ENCODE assay signal across 1 cellular context in genomic region chr17:7702776-7703175, GRCh38.
TF ChIP-seq lines count a peak whose summit lies in the region.

No MANE protein-coding gene starts in this region.

TF ChIP-seq in WTC11, 78 proteins besides CTCF, POLR2A, EP300 and RAD21 (continued from another document):
- TF ChIP-seq STAT6 (CRISPR knock-in tag; conservative IDR thresholded peaks at IDR 0.05; ENCODE audit: low read depth): no peak
- TF ChIP-seq HMGXB4 (CRISPR knock-in tag; IDR thresholded peaks at IDR 0.05): no peak
- TF ChIP-seq NR3C1 (CRISPR knock-in tag; conservative IDR thresholded peaks at IDR 0.05; ENCODE audit: low read depth): no peak
- no peak for TF ChIP-seq SMAD4 (CRISPR knock-in tag; IDR thresholded peaks at IDR 0.05)
- TF ChIP-seq RELA (CRISPR knock-in tag; IDR thresholded peaks at IDR 0.05; ENCODE audit: borderline replicate concordance): no peak
- no peak for TF ChIP-seq OVOL2 (CRISPR knock-in tag; IDR thresholded peaks at IDR 0.05; ENCODE audit: borderline replicate concordance)
- no peak for TF ChIP-seq MLX (CRISPR knock-in tag; IDR thresholded peaks at IDR 0.05)
- TF ChIP-seq HMGA2 (CRISPR knock-in tag; IDR thresholded peaks at IDR 0.05): no peak
- no peak for TF ChIP-seq TCF7 (CRISPR knock-in tag; IDR thresholded peaks at IDR 0.05; ENCODE audit: low read depth)
- TF ChIP-seq ELF4 (CRISPR knock-in tag; IDR thresholded peaks at IDR 0.05; ENCODE audit: low read depth): no peak
- TF ChIP-seq PRDM15 (CRISPR knock-in tag; IDR thresholded peaks at IDR 0.05): no peak
- no peak for TF ChIP-seq ETV6 (CRISPR knock-in tag; IDR thresholded peaks at IDR 0.05)
- TF ChIP-seq MXD4 (CRISPR knock-in tag; IDR thresholded peaks at IDR 0.05; ENCODE audit: borderline replicate concordance): no peak
- TF ChIP-seq ATF1 (CRISPR knock-in tag; IDR thresholded peaks at IDR 0.05): no peak
- TF ChIP-seq ZNF232 (CRISPR knock-in tag; IDR thresholded peaks at IDR 0.05): no peak
- no peak for TF ChIP-seq ZNF219 (CRISPR knock-in tag; IDR thresholded peaks at IDR 0.05; ENCODE audit: borderline replicate concordance)
TF ChIP-seq in WTC11: peak in this region for 0.
